Comparison of ENCODE assay signal across 16 cellular contexts in the genomic region with DNA sequence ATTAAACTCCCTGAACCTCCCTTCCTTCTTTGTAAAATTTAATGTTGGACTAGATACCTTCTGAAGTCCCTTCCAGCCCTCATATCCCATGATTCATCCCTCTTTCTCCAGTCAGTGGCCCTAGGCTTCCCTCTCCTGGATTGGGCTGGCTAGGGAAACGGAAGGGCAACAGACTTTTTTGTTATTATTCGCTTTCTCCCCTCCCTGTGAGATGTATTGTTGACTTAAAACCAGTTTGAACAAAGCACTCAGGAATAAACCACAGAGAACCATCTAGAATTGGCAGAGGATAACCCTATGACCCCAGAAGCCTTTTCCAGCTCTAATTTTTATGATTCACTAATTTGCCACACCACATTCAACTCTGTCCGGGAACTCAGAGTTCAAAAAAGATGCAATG.
DNase-seq lines count a peak whose midpoint lies in the region; ATAC-seq and TF ChIP-seq lines count a peak whose summit lies in the region.
"Had no signal": no experiment of that assay in that cellular context is flagged by ENCODE, and none has a peak within 500 bp of the region (broad histone marks: within the 10 kb centered on the region; RNA-seq: fewer than 3 reads in every experiment).

No MANE protein-coding gene starts in this region.

- no peaks in the 10 kb centered on the region for H3K9me3 ChIP-seq in breast epithelium
- no peaks in the 10 kb centered on the region for H3K9me3 ChIP-seq in sigmoid colon
- H3K9me3 ChIP-seq: uterus had no signal

- no peak for ATAC-seq in foreskin keratinocyte
- ATAC-seq: activated CD4-positive, CD25-positive, alpha-beta regulatory T cell treated with anti-CD3 and anti-CD28 coated beads, Interleukin-2, amount 50 U/mL, for 24 hours; HepG2 had no signal

- CTCF ChIA-PET in MCF 10A (lab: Yijun Ruan, JAX): interaction anchor here (0.6 to 0.7 kb wide), 4 partner anchors 13 to 1190 kb away, joined by 3 to 5 read pairs (median 3); no protein-coding TSS in a partner anchor

- peak overlapping the region; percentile 40 for H3K27ac Mint-ChIP-seq in MCF 10A (ENCODE audit: low read depth, unreplicated experiment)
- H3K27ac Mint-ChIP-seq: activated naive CD8-positive, alpha-beta T cell had no signal

- BruUV-seq in MCF 10A (replicated peaks; lab: Mats Ljungman, UMichigan): no TSS peak

- in situ Hi-C loops in astrocyte of the spinal cord (cut with HindIII; ENCODE audit: low sequenced_read_pairs) (no loop called here), G401 (cut with HindIII; ENCODE audit: low sequenced_read_pairs) (no loop called here)

- H3K36me3 ChIP-seq in breast epithelium (no peaks in the 10 kb centered on the region), sigmoid colon (no peaks in the 10 kb centered on the region)
- H3K36me3 ChIP-seq: uterus had no signal

- intact Hi-C loops in MCF 10A (cut with micrococcal nuclease) (loop anchor here (2.0 kb wide), 2 partner anchors 97 to 197 kb away; no protein-coding TSS in a partner anchor), breast epithelium (cut with DNase I; ENCODE audit: low total_unique reads) (no loop called here), sigmoid colon (cut with DNase I) (no loop called here)

- peak; percentile 66 for DNase-seq in MCF 10A (ENCODE audit: unreplicated experiment)
- no peak for DNase-seq in breast epithelium (ENCODE audit: low spot score in 2 of 2)
- peak; percentile 85 for DNase-seq in astrocyte of the spinal cord (ENCODE audit: low read depth, low spot score)
- DNase-seq in foreskin keratinocyte: no peak
- no peak for DNase-seq in C1 segment of cervical spinal cord (lab: John Stamatoyannopoulos, UW)
- no peak for DNase-seq in sigmoid colon
- no peak for DNase-seq in NCI-H1417 (lab: John Stamatoyannopoulos, UW)
- no peak for DNase-seq in G401 (ENCODE audit: low spot score)
- DNase-seq: NCI-H1417 treated with DMSO at 0.1 percent for 48 hours; stimulated activated naive CD4-positive, alpha-beta T cell treated with Interleukin-2 at 50 U/mL for 16 hours; uterus had no signal

- H3K4me3 ChIP-seq in breast epithelium (no peak overlapping the region), astrocyte of the spinal cord (ENCODE audit: low read depth, low read length) (no peak overlapping the region), sigmoid colon (no peak overlapping the region)
- H3K4me3 ChIP-seq: lung, skin epidermis, uterus had no signal

- WGBS in sigmoid colon, 2 donors: 66 to 87% methylated on average over 3 of the region's 3 CpGs

- TF ChIP-seq POLR2A in breast epithelium (IDR thresholded peaks at IDR 0.05) (no peak), sigmoid colon (IDR thresholded peaks at IDR 0.05) (no peak)

- no peaks in the 10 kb centered on the region for H3K9me3 Mint-ChIP-seq in MCF 10A (ENCODE audit: unreplicated experiment)

- no peaks in the 10 kb centered on the region for H3K27me3 Mint-ChIP-seq in MCF 10A (ENCODE audit: insufficient read depth, unreplicated experiment)
- H3K27me3 Mint-ChIP-seq: activated naive CD8-positive, alpha-beta T cell had no signal

- peaks cover 16% of the 10 kb centered on the region for H3K4me1 Mint-ChIP-seq in MCF 10A (ENCODE audit: insufficient read depth, unreplicated experiment)

- H3K36me3 Mint-ChIP-seq in MCF 10A (ENCODE audit: insufficient read depth, unreplicated experiment): no peaks in the 10 kb centered on the region

- TF ChIP-seq CTCF in MCF 10A (IDR thresholded peaks at IDR 0.05; ENCODE audit: unreplicated experiment): peak; percentile 14
- TF ChIP-seq CTCF in breast epithelium (IDR thresholded peaks at IDR 0.05): no peak
- TF ChIP-seq CTCF in astrocyte of the spinal cord (IDR thresholded peaks at IDR 0.05; ENCODE audit: low read depth, low read length): peak; percentile 37
- TF ChIP-seq CTCF in foreskin keratinocyte (conservative IDR thresholded peaks at IDR 0.05): peak; percentile 43
- no peak for TF ChIP-seq CTCF in sigmoid colon (IDR thresholded peaks at IDR 0.05)

- POLR2A ChIA-PET in MCF 10A (lab: Yijun Ruan, JAX): interaction anchor here (0.6 kb wide), 1 partner anchor 234 kb away, joined by 3 read pairs; no protein-coding TSS in a partner anchor

- H3K27ac ChIP-seq in breast epithelium: no peak overlapping the region
- H3K27ac ChIP-seq in foreskin keratinocyte: no peak overlapping the region
- no peak overlapping the region for H3K27ac ChIP-seq in sigmoid colon
- H3K27ac ChIP-seq: uterus had no signal

- no peaks in the 10 kb centered on the region for H3K27me3 ChIP-seq in breast epithelium
- no peaks in the 10 kb centered on the region for H3K27me3 ChIP-seq in foreskin keratinocyte
- H3K27me3 ChIP-seq in sigmoid colon: no peaks in the 10 kb centered on the region
- H3K27me3 ChIP-seq: uterus had no signal

- no peak for TF ChIP-seq EP300 in sigmoid colon (IDR thresholded peaks at IDR 0.05)

- H3K4me3 Mint-ChIP-seq in MCF 10A (ENCODE audit: unreplicated experiment): no peak overlapping the region
- H3K4me3 Mint-ChIP-seq: activated naive CD8-positive, alpha-beta T cell had no signal

- H3K4me1 ChIP-seq in breast epithelium: no peaks in the 10 kb centered on the region
- peaks cover 20% of the 10 kb centered on the region for H3K4me1 ChIP-seq in foreskin keratinocyte
- peaks cover 0 to 10% (median 0%) of the 10 kb centered on the region in 4 donors for H3K4me1 ChIP-seq in sigmoid colon
- H3K4me1 ChIP-seq: uterus had no signal

Comparison
In these comparisons a context has a peak if more than half of its experiments do, and no peak if none do; other contexts are left out.
1. DNase-seq: peak in MCF 10A (single experiment) and astrocyte of the spinal cord (single experiment); none in breast epithelium (0 of 2), foreskin keratinocyte (0 of 2), C1 segment of cervical spinal cord (0 of 14), sigmoid colon (single experiment), NCI-H1417 (0 of 3) and G401 (single experiment).
2. CTCF ChIP-seq: peak in MCF 10A (single experiment), astrocyte of the spinal cord (single experiment) and foreskin keratinocyte (single experiment); none in breast epithelium (0 of 3) and sigmoid colon (0 of 4).